ENCODE assay signal across 20 cellular contexts in the genomic region with DNA sequence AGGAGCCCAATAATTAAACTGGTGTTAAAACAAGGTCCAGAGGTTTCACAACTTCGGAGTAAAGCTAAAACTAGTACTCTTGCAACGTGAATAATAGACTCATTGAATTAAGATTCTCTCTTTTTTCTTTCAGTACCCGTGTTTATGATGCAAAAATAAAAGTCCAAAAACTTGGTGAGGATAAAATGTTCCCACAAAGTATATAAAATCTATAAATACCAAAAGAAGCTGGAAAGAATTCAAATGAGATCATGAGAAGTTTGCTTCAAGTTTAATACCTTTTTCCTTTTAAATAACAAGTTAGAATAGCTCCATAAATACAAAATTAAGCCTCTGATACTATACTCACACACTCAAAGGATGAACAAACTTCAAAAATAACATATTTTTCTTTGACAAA. TPM values are rescaled to one million over a fixed set of nuclear protein-coding genes. Genes with fewer than 3 reads are reported as not detected.
DNase-seq lines count a peak whose midpoint lies in the region; ATAC-seq and TF ChIP-seq lines count a peak whose summit lies in the region.
"Had no signal": no experiment of that assay in that cellular context is flagged by ENCODE, and none has a peak within 500 bp of the region (broad histone marks: within the 10 kb centered on the region; RNA-seq: fewer than 3 reads in every experiment).

No MANE protein-coding gene starts in this region.

- H3K27ac ChIP-seq in SJSA1 = peak overlapping the region; percentile 68
- H3K27ac ChIP-seq in heart right ventricle = no peak overlapping the region

- no peaks in the 10 kb centered on the region for H3K27me3 ChIP-seq in SJSA1 (replicated peaks)
- H3K27me3 ChIP-seq in heart right ventricle = no peaks in the 10 kb centered on the region

- no peaks in the 10 kb centered on the region for H3K27me3 Mint-ChIP-seq in nephron progenitor cell (ENCODE audit: low read depth, poor library complexity)

- H3K4me3 ChIP-seq in SJSA1 = no peak overlapping the region
- no peak overlapping the region for H3K4me3 ChIP-seq in fibroblast of villous mesenchyme (ENCODE audit: low read depth, low read length)
- no peak overlapping the region for H3K4me3 ChIP-seq in heart right ventricle

- 50 to 54% methylated on average over 3 of the region's 3 CpGs for WGBS in heart right ventricle, 2 donors

- H3K4me1 Mint-ChIP-seq in nephron progenitor cell = peaks cover 66% of the 10 kb centered on the region

- H3K9me3 ChIP-seq in SJSA1 (replicated peaks) (no peaks in the 10 kb centered on the region), heart right ventricle (peaks cover 0 to 10% (median 0%) of the 10 kb centered on the region in 11 donors)

- H3K4me1 ChIP-seq in SJSA1 (replicated peaks) (peaks cover 18% of the 10 kb centered on the region), heart right ventricle (no peaks in the 10 kb centered on the region)

- H3K36me3 ChIP-seq in SJSA1 (peaks cover 9% of the 10 kb centered on the region; the same call in 1 of the 2 replicates), heart right ventricle (peaks cover 0 to 35% (median 0%) of the 10 kb centered on the region in 9 donors)

- no peak overlapping the region for H3K4me3 Mint-ChIP-seq in nephron progenitor cell
- H3K4me3 Mint-ChIP-seq: CD8-positive, alpha-beta T cell had no signal

- peaks cover 50% of the 10 kb centered on the region for H3K36me3 Mint-ChIP-seq in nephron progenitor cell (ENCODE audit: low read depth)

- peaks cover 35% of the 10 kb centered on the region for H3K9me3 Mint-ChIP-seq in nephron progenitor cell
- H3K9me3 Mint-ChIP-seq: CD8-positive, alpha-beta T cell had no signal

- peak overlapping the region; percentile 92 for H3K27ac Mint-ChIP-seq in nephron progenitor cell
- H3K27ac Mint-ChIP-seq: CD8-positive, alpha-beta T cell had no signal

- intact Hi-C loops in heart right ventricle (cut with DNase I) = loop anchor here in 2 of 10 donors (5.0 to 10.0 kb wide), 2 partner anchors 430 to 432 kb away; no protein-coding TSS in a partner anchor

- DNase-seq in SJSA1 (ENCODE audit: low read depth in 1 of 2, low spot score in 2 of 2) (no peak), fibroblast of villous mesenchyme (ENCODE audit: low read depth) (peak; percentile 34), nephron progenitor cell (no peak), NCI-H146 treated with DMSO at 0.1 percent for 48 hours (lab: John Stamatoyannopoulos, UW; ENCODE audit: unreplicated experiment) (no peak), AG08395 (ENCODE audit: low spot score) (no peak), heart right ventricle (no peak)
- DNase-seq: ACHN; AML-193; C1 segment of cervical spinal cord; CD8-positive, alpha-beta T cell; DND-41; GOT3; KG1; NCI-H1092 treated with DMSO at 0.1 percent for 48 hours; NCI-H1436 treated with DMSO at 0.1 percent for 48 hours; NCI-H2029; NCI-H226; NCI-H510A treated with DMSO at 0.1 percent for 48 hours; Right ventricle myocardium superior had no signal

- TF ChIP-seq CTCF in fibroblast of villous mesenchyme (IDR thresholded peaks at IDR 0.05; ENCODE audit: insufficient read depth, low read depth, low read length) (no peak), nephron progenitor cell (IDR thresholded peaks at IDR 0.05) (no peak), heart right ventricle (IDR thresholded peaks at IDR 0.05) (no peak)

- no peak for ATAC-seq in GM21717 (IDR thresholded peaks at IDR 0.05; ENCODE audit: unreplicated experiment)
- no peak for ATAC-seq in heart right ventricle
- ATAC-seq: CD8-positive, alpha-beta T cell had no signal

RNA-seq across cellular contexts. Expression of a gene that starts 34.0 kb away (rescaled TPM):
- total RNA-seq in SJSA1 (2014; rRNA removed; shearing (Covaris generic)) = 12.9 and 13.3 TPM in 2 replicates
- 8.7 and 15.1 TPM in 2 replicates for total RNA-seq in fibroblast of villous mesenchyme
- 1 to 10 TPM; 3.9 to 9.9 (median 5.4) TPM for total RNA-seq in heart right ventricle
- polyA plus RNA-seq in heart right ventricle = 1 to 10 TPM; 4.2 to 6.0 TPM

RNA-seq across cellular contexts. Expression of a gene that starts 34.1 kb away (rescaled TPM):
- total RNA-seq in SJSA1 (2014; rRNA removed; shearing (Covaris generic)) = 69.6 and 75.8 TPM in 2 replicates
- total RNA-seq in fibroblast of villous mesenchyme (13.2 and 25.5 TPM in 2 replicates), heart right ventricle (1 to 10 TPM in 1 of 10 donors, under 1 TPM in 7, not detected in 2; 0.17 to 2.7 (median 0.34) TPM)
- under 1 TPM; 0.33 to 0.88 TPM for polyA plus RNA-seq in heart right ventricle
